1 cellular context compared by ENCODE assay signal in the genomic region with DNA sequence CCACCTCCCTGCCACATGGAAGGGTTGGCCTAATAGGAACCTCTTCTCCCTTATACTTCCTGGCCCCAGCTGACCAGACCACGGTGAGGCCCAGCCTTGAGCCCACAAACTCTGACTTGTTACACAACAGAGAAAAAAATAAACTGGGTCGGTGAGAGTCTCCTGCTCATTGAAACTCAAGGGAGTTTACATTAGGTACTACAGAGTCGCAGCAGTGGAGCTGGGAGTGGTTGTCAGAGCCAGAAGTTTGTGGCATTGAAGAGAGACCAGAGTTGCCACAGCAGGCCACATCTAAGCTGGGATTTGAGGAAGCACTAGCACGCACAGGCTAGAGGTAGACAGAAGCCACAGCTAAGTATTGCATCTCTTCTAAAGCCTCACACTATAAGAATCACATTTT.
TF ChIP-seq lines count a peak whose summit lies in the region.

No MANE protein-coding gene starts in this region.

TF ChIP-seq in SK-N-SH treated with all-trans-retinoic acid at 6 μM for 48 hours, 23 proteins besides CTCF, POLR2A, EP300 and RAD21 (continued from another document):
- no peak for TF ChIP-seq TSHZ2 (CRISPR knock-in tag; IDR thresholded peaks at IDR 0.05)
- TF ChIP-seq ARNTL (CRISPR knock-in tag; IDR thresholded peaks at IDR 0.05; ENCODE audit: borderline replicate concordance, low read depth) = no peak
- no peak for TF ChIP-seq RARB (CRISPR knock-in tag; IDR thresholded peaks at IDR 0.05)
- no peak for TF ChIP-seq TCF4 (CRISPR knock-in tag; IDR thresholded peaks at IDR 0.05; ENCODE audit: borderline replicate concordance)
